11 cellular contexts compared by ENCODE assay signal in the genomic region with DNA sequence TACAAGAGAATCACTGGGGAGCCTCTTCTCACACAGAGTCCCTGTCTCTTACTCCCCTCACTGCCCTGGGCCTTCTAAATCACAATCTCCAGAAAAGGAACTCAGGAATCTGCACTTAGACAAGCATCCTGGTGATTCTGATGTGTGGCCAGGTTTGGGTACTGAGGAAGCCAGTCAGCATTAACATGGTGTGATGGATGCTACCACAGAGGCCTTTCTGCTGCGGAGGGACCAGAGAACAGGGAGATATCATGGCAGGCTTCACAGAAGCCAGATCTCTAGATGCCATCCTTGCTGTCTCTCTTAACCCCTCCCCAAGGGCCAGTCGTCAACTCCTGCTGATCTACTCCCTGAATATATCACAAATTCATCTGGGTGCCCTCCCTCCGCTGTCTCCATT. TPM values are rescaled to one million over a fixed set of nuclear protein-coding genes. Genes with fewer than 3 reads are reported as not detected.
DNase-seq lines count a peak whose midpoint lies in the region; ATAC-seq and TF ChIP-seq lines count a peak whose summit lies in the region.
"Had no signal": no experiment of that assay in that cellular context is flagged by ENCODE, and none has a peak within 500 bp of the region (broad histone marks: within the 10 kb centered on the region; RNA-seq: fewer than 3 reads in every experiment).

No MANE protein-coding gene starts in this region.

- no peak for DNase-seq in activated CD8-positive, alpha-beta T cell treated with anti-CD3 and anti-CD28 coated beads for 36 hours
- no peak for DNase-seq in activated CD8-positive, alpha-beta T cell treated with anti-CD3 and anti-CD28 coated beads, Interleukin-2, amount 10 ng/mL, durations not matched to agents 7 days and 5 days
- DNase-seq in substantia nigra (lab: John Stamatoyannopoulos, UW) (no peak), inferior parietal cortex (ENCODE audit: extremely low spot score) (no peak)
- DNase-seq in stimulated activated CD4-positive, alpha-beta T cell treated with anti-CD3 and anti-CD28 coated beads, Interleukin-15, amount 100 ng/mL, for 24 hours, result no peak
- DNase-seq: NCI-H2029, transverse colon had no signal

- H3K9me3 Mint-ChIP-seq in activated CD8-positive, alpha-beta T cell treated with anti-CD3 and anti-CD28 coated beads for 36 hours, result peaks cover 13% of the 10 kb centered on the region
- H3K9me3 Mint-ChIP-seq in activated CD8-positive, alpha-beta T cell treated with anti-CD3 and anti-CD28 coated beads, Interleukin-2, amount 10 ng/mL, durations not matched to agents 7 days and 5 days (ENCODE audit: insufficient read depth), result peaks cover 14% of the 10 kb centered on the region

- peaks cover 20% of the 10 kb centered on the region for H3K4me1 ChIP-seq in iPS-18a (ENCODE audit: control insufficient read depth, low read depth, low read length)

- peaks cover 28% of the 10 kb centered on the region for H3K4me1 Mint-ChIP-seq in activated CD8-positive, alpha-beta T cell treated with anti-CD3 and anti-CD28 coated beads for 36 hours (ENCODE audit: low read depth)
- peaks cover 23% of the 10 kb centered on the region for H3K4me1 Mint-ChIP-seq in activated CD8-positive, alpha-beta T cell treated with anti-CD3 and anti-CD28 coated beads, Interleukin-2, amount 10 ng/mL, durations not matched to agents 7 days and 5 days (ENCODE audit: low read depth)

- peaks cover 14% of the 10 kb centered on the region for H3K27me3 ChIP-seq in iPS-18a (ENCODE audit: control insufficient read depth, insufficient read depth, low read length)
- H3K27me3 ChIP-seq: transverse colon had no signal

- no peaks in the 10 kb centered on the region for H3K27me3 Mint-ChIP-seq in activated CD8-positive, alpha-beta T cell treated with anti-CD3 and anti-CD28 coated beads for 36 hours
- H3K27me3 Mint-ChIP-seq in activated CD8-positive, alpha-beta T cell treated with anti-CD3 and anti-CD28 coated beads, Interleukin-2, amount 10 ng/mL, durations not matched to agents 7 days and 5 days (ENCODE audit: low read depth), result peaks cover 8% of the 10 kb centered on the region

- peaks cover 4% of the 10 kb centered on the region for H3K9me3 ChIP-seq in iPS-18a (ENCODE audit: control insufficient read depth, low read depth, low read length)

- ATAC-seq in activated CD8-positive, alpha-beta T cell treated with anti-CD3 and anti-CD28 coated beads for 36 hours, result no peak
- ATAC-seq in activated CD8-positive, alpha-beta T cell treated with anti-CD3 and anti-CD28 coated beads, Interleukin-2, amount 10 ng/mL, durations not matched to agents 7 days and 5 days, result no peak
- ATAC-seq in GM21529 (IDR thresholded peaks at IDR 0.05; ENCODE audit: unreplicated experiment), result no peak
- ATAC-seq: activated CD4-positive, CD25-positive, alpha-beta regulatory T cell treated with anti-CD3 and anti-CD28 coated beads, Interleukin-2, amount 50 U/mL, for 24 hours had no signal

- no peak overlapping the region for H3K9ac ChIP-seq in iPS-18a (ENCODE audit: low read length)

- CTCF ChIA-PET in activated CD8-positive, alpha-beta T cell treated with anti-CD3 and anti-CD28 coated beads for 36 hours (lab: Charles Lee), result interaction anchor here (1.3 kb wide), 1 partner anchor 18 kb away, joined by 3 read pairs; no protein-coding TSS in a partner anchor
- CTCF ChIA-PET in activated CD8-positive, alpha-beta T cell treated with anti-CD3 and anti-CD28 coated beads, Interleukin-2, amount 10 ng/mL, durations not matched to agents 7 days and 5 days (lab: Charles Lee), result interaction anchor here (3.1 kb wide), 1 partner anchor 19 kb away, joined by 19 read pairs; no protein-coding TSS in a partner anchor

- POLR2A ChIA-PET in activated CD8-positive, alpha-beta T cell treated with anti-CD3 and anti-CD28 coated beads for 36 hours (lab: Charles Lee), result no interaction called here
- POLR2A ChIA-PET in activated CD8-positive, alpha-beta T cell treated with anti-CD3 and anti-CD28 coated beads, Interleukin-2, amount 10 ng/mL, durations not matched to agents 7 days and 5 days (lab: Charles Lee), result no interaction called here

- intact Hi-C loops in activated CD8-positive, alpha-beta T cell treated with anti-CD3 and anti-CD28 coated beads for 36 hours (cut with micrococcal nuclease), result no loop called here

- H3K4me3 ChIP-seq in WI38 (ENCODE audit: low read depth, low read length) (peak overlapping the region; percentile 70; the same call in 1 of the 2 replicates), iPS-18a (ENCODE audit: low read length) (peak overlapping the region; percentile 79)

- H3K27ac Mint-ChIP-seq in activated CD8-positive, alpha-beta T cell treated with anti-CD3 and anti-CD28 coated beads for 36 hours, result no peak overlapping the region
- no peak overlapping the region for H3K27ac Mint-ChIP-seq in activated CD8-positive, alpha-beta T cell treated with anti-CD3 and anti-CD28 coated beads, Interleukin-2, amount 10 ng/mL, durations not matched to agents 7 days and 5 days

- H3K4me3 Mint-ChIP-seq in activated CD8-positive, alpha-beta T cell treated with anti-CD3 and anti-CD28 coated beads for 36 hours, result peak overlapping the region; percentile 77
- no peak overlapping the region for H3K4me3 Mint-ChIP-seq in activated CD8-positive, alpha-beta T cell treated with anti-CD3 and anti-CD28 coated beads, Interleukin-2, amount 10 ng/mL, durations not matched to agents 7 days and 5 days

- H3K36me3 ChIP-seq in iPS-18a (ENCODE audit: control insufficient read depth, low read depth, low read length), result peaks cover 4% of the 10 kb centered on the region
- H3K36me3 ChIP-seq: transverse colon had no signal

- H3K27ac ChIP-seq in iPS-18a (ENCODE audit: low read length) (no peak overlapping the region), substantia nigra (ENCODE audit: low read depth, low read length, poor library complexity, severe bottlenecking) (peak overlapping the region; percentile 6)

- no peak for TF ChIP-seq CTCF in activated CD8-positive, alpha-beta T cell treated with anti-CD3 and anti-CD28 coated beads for 36 hours (IDR thresholded peaks at IDR 0.05)
- no peak for TF ChIP-seq CTCF in WI38 (IDR thresholded peaks at IDR 0.05; ENCODE audit: low read depth, low read length)

- H3K36me3 Mint-ChIP-seq in activated CD8-positive, alpha-beta T cell treated with anti-CD3 and anti-CD28 coated beads for 36 hours (ENCODE audit: low read depth), result peaks cover 2% of the 10 kb centered on the region
- H3K36me3 Mint-ChIP-seq in activated CD8-positive, alpha-beta T cell treated with anti-CD3 and anti-CD28 coated beads, Interleukin-2, amount 10 ng/mL, durations not matched to agents 7 days and 5 days (ENCODE audit: low read depth), result peaks cover 4% of the 10 kb centered on the region

RNA-seq across cellular contexts. Expression of gene ANKS6, which starts 1.6 kb away (rescaled TPM):
- total RNA-seq in activated CD8-positive, alpha-beta T cell treated with anti-CD3 and anti-CD28 coated beads for 36 hours, result 10 to 100 TPM; 16.6 to 16.9 TPM
- total RNA-seq in activated CD8-positive, alpha-beta T cell treated with anti-CD3 and anti-CD28 coated beads, Interleukin-2, amount 10 ng/mL, durations not matched to agents 7 days and 5 days, result 1 to 10 TPM; 3.8 to 5.8 TPM

RNA-seq across cellular contexts. Expression of gene GALNT12, which starts 12.7 kb away (rescaled TPM):
- total RNA-seq in activated CD8-positive, alpha-beta T cell treated with anti-CD3 and anti-CD28 coated beads for 36 hours, result 10 to 100 TPM; 12.8 to 14.3 TPM
- 1 to 10 TPM; 7.9 to 8.8 TPM for total RNA-seq in activated CD8-positive, alpha-beta T cell treated with anti-CD3 and anti-CD28 coated beads, Interleukin-2, amount 10 ng/mL, durations not matched to agents 7 days and 5 days
